In the genomic region with DNA sequence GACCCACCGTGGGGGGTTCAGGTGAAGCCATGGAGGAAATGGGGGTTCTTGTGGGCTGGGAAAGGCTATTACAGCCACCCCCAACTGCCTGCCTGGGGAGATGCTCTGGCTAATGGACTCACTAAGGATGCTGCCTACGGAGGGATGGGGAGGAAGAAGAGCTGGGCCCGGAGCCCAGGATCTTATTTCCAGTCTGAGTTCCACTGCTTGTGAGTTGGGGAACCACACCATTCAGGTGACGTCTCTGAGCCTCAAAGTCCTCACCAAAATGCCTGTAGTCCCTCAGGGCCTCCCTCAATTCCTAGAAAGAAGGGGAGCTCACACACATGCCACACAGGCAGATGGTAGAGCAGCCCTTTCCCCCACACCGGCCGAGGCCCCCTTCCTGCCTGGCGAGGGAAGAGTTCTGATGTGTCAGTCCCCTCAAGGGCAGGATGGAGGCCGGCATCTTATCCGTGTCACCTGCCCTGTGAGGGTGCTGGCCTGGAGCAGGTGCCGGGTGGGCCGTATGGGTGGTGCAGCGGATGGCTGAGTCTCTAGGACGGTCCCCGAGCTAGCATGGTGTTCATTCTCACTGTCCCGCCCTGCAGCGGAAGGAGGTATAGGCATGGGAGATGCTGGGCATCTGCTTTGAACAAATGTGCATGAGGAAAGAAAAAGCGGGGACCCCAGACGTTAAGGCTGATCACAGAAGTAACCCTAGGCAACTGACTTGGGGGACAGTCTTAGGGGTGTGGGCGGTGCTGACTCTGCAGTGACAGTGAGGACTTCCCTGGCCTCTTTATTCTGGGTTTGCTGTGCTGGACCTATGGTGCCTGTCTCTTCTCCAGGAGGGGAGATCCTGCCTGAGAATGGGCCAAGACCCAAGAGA, we compare ENCODE assay signal across 32 cellular contexts. TPM values are rescaled to one million over a fixed set of nuclear protein-coding genes. Genes with fewer than 3 reads are reported as not detected.
DNase-seq lines count a peak whose midpoint lies in the region; ATAC-seq and TF ChIP-seq lines count a peak whose summit lies in the region.
"Had no signal": no experiment of that assay in that cellular context is flagged by ENCODE, and none has a peak within 500 bp of the region (broad histone marks: within the 10 kb centered on the region; RNA-seq: fewer than 3 reads in every experiment).

No MANE protein-coding gene starts in this region.

- DNase-seq in nephron progenitor cell, result no peak
- DNase-seq in type B pancreatic cell (ENCODE audit: extremely low spot score, unreplicated experiment), result peak; percentile 68
- no peak for DNase-seq in activated CD4-positive, alpha-beta memory T cell treated with anti-CD3 and anti-CD28 coated beads for 36 hours
- no peak for DNase-seq in 8988T
- no peak for DNase-seq in HUDEP-2 (lab: John Stamatoyannopoulos, UW; ENCODE audit: unreplicated experiment in 76 of 76)
- DNase-seq: activated CD4-positive, alpha-beta T cell treated with anti-CD3 and anti-CD28 coated beads, Interleukin-2, amount 50 U/mL, for 48 hours; activated CD8-positive, alpha-beta memory T cell treated with anti-CD3 and anti-CD28 coated beads, Interleukin-2, amount 50 U/mL, for 4 hours; COR-L47; dermis blood vessel endothelial cell; GF-D8; mammary epithelial cell; NCI-H1930; NCI-H69; stimulated activated naive CD8-positive, alpha-beta T cell treated with anti-CD3 and anti-CD28 coated beads, Interleukin-15, amount 100 ng/mL, for 72 hours had no signal

- WGBS in gastroesophageal sphincter (ENCODE audit: low coverage in 1 of 2), 2 donors, result 82 to 84% methylated on average over 4 to 11 of the region's 19 CpGs

- ATAC-seq in gastroesophageal sphincter (no peak), GM19463 (IDR thresholded peaks at IDR 0.05; ENCODE audit: unreplicated experiment) (no peak)
- ATAC-seq: activated CD4-positive, CD25-positive, alpha-beta regulatory T cell treated with anti-CD3 and anti-CD28 coated beads, Interleukin-2, amount 50 U/mL, for 24 hours; K562; stimulated activated naive CD8-positive, alpha-beta T cell treated with anti-CD3 and anti-CD28 coated beads, Interleukin-15, amount 100 ng/mL, for 72 hours had no signal

- peaks cover 0 to 3% (median 0%) of the 10 kb centered on the region in 5 experiments for H3K9me3 Mint-ChIP-seq in brain
- no peaks in the 10 kb centered on the region for H3K9me3 Mint-ChIP-seq in nephron progenitor cell
- H3K9me3 Mint-ChIP-seq in type B pancreatic cell, result no peaks in the 10 kb centered on the region
- H3K9me3 Mint-ChIP-seq in activated CD4-positive, alpha-beta memory T cell treated with anti-CD3 and anti-CD28 coated beads for 36 hours, result no peaks in the 10 kb centered on the region
- H3K9me3 Mint-ChIP-seq: stimulated activated naive CD8-positive, alpha-beta T cell treated with anti-CD3 and anti-CD28 coated beads, Interleukin-15, amount 100 ng/mL, for 72 hours had no signal

- CTCF ChIA-PET in activated CD4-positive, alpha-beta memory T cell treated with anti-CD3 and anti-CD28 coated beads for 36 hours (lab: Charles Lee), result interaction anchor here (0.7 kb wide), 1 partner anchor 389 kb away, joined by 3 read pairs; no protein-coding TSS in a partner anchor

- H3K4me3 Mint-ChIP-seq in brain (no peak overlapping the region), nephron progenitor cell (no peak overlapping the region), type B pancreatic cell (no peak overlapping the region)
- H3K4me3 Mint-ChIP-seq in activated CD4-positive, alpha-beta memory T cell treated with anti-CD3 and anti-CD28 coated beads for 36 hours, result no peak overlapping the region
- H3K4me3 Mint-ChIP-seq: activated naive CD8-positive, alpha-beta T cell; stimulated activated naive CD8-positive, alpha-beta T cell treated with anti-CD3 and anti-CD28 coated beads, Interleukin-15, amount 100 ng/mL, for 72 hours had no signal

- POLR2A ChIA-PET in activated CD4-positive, alpha-beta memory T cell treated with anti-CD3 and anti-CD28 coated beads for 36 hours (lab: Charles Lee), result no interaction called here

- H3K4me1 Mint-ChIP-seq in brain (peaks cover 43% of the 10 kb centered on the region), nephron progenitor cell (peaks cover 40% of the 10 kb centered on the region), type B pancreatic cell (ENCODE audit: unreplicated experiment) (peaks cover 20% of the 10 kb centered on the region)
- no peaks in the 10 kb centered on the region for H3K4me1 Mint-ChIP-seq in activated CD4-positive, alpha-beta memory T cell treated with anti-CD3 and anti-CD28 coated beads for 36 hours (ENCODE audit: low read depth)
- H3K4me1 Mint-ChIP-seq: stimulated activated naive CD8-positive, alpha-beta T cell treated with anti-CD3 and anti-CD28 coated beads, Interleukin-15, amount 100 ng/mL, for 72 hours had no signal

- peaks cover 2% of the 10 kb centered on the region for H3K27me3 ChIP-seq in gastroesophageal sphincter
- H3K27me3 ChIP-seq: ascending aorta; BLaER1 treated with 17β-estradiol and CSF1 and Interleukin-3, amounts not matched to agents 10 nM and 100 nM; tibial nerve had no signal

- no peaks in the 10 kb centered on the region for H3K36me3 Mint-ChIP-seq in brain
- no peaks in the 10 kb centered on the region for H3K36me3 Mint-ChIP-seq in nephron progenitor cell (ENCODE audit: low read depth)
- no peaks in the 10 kb centered on the region for H3K36me3 Mint-ChIP-seq in type B pancreatic cell
- no peaks in the 10 kb centered on the region for H3K36me3 Mint-ChIP-seq in activated CD4-positive, alpha-beta memory T cell treated with anti-CD3 and anti-CD28 coated beads for 36 hours
- H3K36me3 Mint-ChIP-seq: activated naive CD8-positive, alpha-beta T cell had no signal

- H3K4me1 ChIP-seq in gastroesophageal sphincter, result peaks cover 4 to 50% (median 42%) of the 10 kb centered on the region in 3 donors
- H3K4me1 ChIP-seq: HAP-1 had no signal

- TF ChIP-seq EP300 in gastroesophageal sphincter (IDR thresholded peaks at IDR 0.05), result no peak

- no peak overlapping the region for H3K4me3 ChIP-seq in gastroesophageal sphincter
- H3K4me3 ChIP-seq: ascending aorta; BLaER1 treated with 17β-estradiol and CSF1 and Interleukin-3, amounts not matched to agents 10 nM and 100 nM; HAP-1; K562; skin epidermis; tibial nerve had no signal

- no peaks in the 10 kb centered on the region for H3K9me3 ChIP-seq in gastroesophageal sphincter
- H3K9me3 ChIP-seq: ascending aorta; BLaER1 treated with 17β-estradiol and CSF1 and Interleukin-3, amounts not matched to agents 10 nM and 100 nM; HAP-1; neutrophil; tibial nerve had no signal

- H3K27ac Mint-ChIP-seq in brain (peak overlapping the region in 4 of 5 experiments; percentile 80 to 96 (median 88)), nephron progenitor cell (peak overlapping the region; percentile 56), type B pancreatic cell (peak overlapping the region; percentile 53)
- no peak overlapping the region for H3K27ac Mint-ChIP-seq in activated CD4-positive, alpha-beta memory T cell treated with anti-CD3 and anti-CD28 coated beads for 36 hours
- H3K27ac Mint-ChIP-seq: activated naive CD8-positive, alpha-beta T cell had no signal

- intact Hi-C loops in activated CD4-positive, alpha-beta memory T cell treated with anti-CD3 and anti-CD28 coated beads for 36 hours (cut with micrococcal nuclease), result no loop called here

- H3K27me3 Mint-ChIP-seq in brain (peaks cover 6% of the 10 kb centered on the region), nephron progenitor cell (ENCODE audit: low read depth, poor library complexity) (peaks cover 14% of the 10 kb centered on the region), type B pancreatic cell (peaks cover 12% of the 10 kb centered on the region)
- peaks cover 3% of the 10 kb centered on the region for H3K27me3 Mint-ChIP-seq in activated CD4-positive, alpha-beta memory T cell treated with anti-CD3 and anti-CD28 coated beads for 36 hours

- H3K36me3 ChIP-seq in gastroesophageal sphincter, result no peaks in the 10 kb centered on the region
- H3K36me3 ChIP-seq: ascending aorta; BLaER1 treated with 17β-estradiol and CSF1 and Interleukin-3, amounts not matched to agents 10 nM and 100 nM; HAP-1; neutrophil; tibial nerve had no signal

- no peak for TF ChIP-seq CTCF in brain (conservative IDR thresholded peaks at IDR 0.05)
- TF ChIP-seq CTCF in gastroesophageal sphincter (IDR thresholded peaks at IDR 0.05), result no peak
- TF ChIP-seq CTCF in nephron progenitor cell (IDR thresholded peaks at IDR 0.05), result no peak
- no peak for TF ChIP-seq CTCF in type B pancreatic cell (conservative IDR thresholded peaks at IDR 0.05)

- peak overlapping the region in 3 of 4 donors; percentile 96 to 99 (median 99) for H3K27ac ChIP-seq in gastroesophageal sphincter
- H3K27ac ChIP-seq: BLaER1 treated with 17β-estradiol and CSF1 and Interleukin-3, amounts not matched to agents 10 nM and 100 nM; neutrophil had no signal

- TF ChIP-seq POLR2A in gastroesophageal sphincter (IDR thresholded peaks at IDR 0.05), result no peak

RNA-seq across cellular contexts. Expression of a gene that starts 15.7 kb away (rescaled TPM):
- 2.3 TPM for polyA plus RNA-seq in brain (ENCODE audit: insufficient read depth, low read depth, low replicate concordance)
- total RNA-seq in gastroesophageal sphincter (100 to 1,000 TPM in 3 of 4 donors, 10 to 100 TPM in 1; 88.9 to 213 (median 165) TPM), type B pancreatic cell (ENCODE audit: low replicate concordance) (0.43 and 1.4 TPM in 2 replicates)
- total RNA-seq in activated CD4-positive, alpha-beta memory T cell treated with anti-CD3 and anti-CD28 coated beads for 36 hours, result not detected
- total RNA-seq: endothelial cell of umbilical vein; K562; MCF 10A; pulmonary artery endothelial cell; T-helper 1 cell treated with Interleukin-12 subunit alpha and Interleukin-12 subunit beta and Interleukin-4 antibody, amounts not matched to agents 30 ng/mL and 1 ng/mL, for 36 hours had no signal
- polyA plus RNA-seq: endothelial cell of umbilical vein, K562 had no signal

RNA-seq across cellular contexts. Expression of a gene that starts 16.6 kb away (rescaled TPM):
- polyA plus RNA-seq in brain (ENCODE audit: insufficient read depth, low read depth, low replicate concordance), result not detected
- total RNA-seq in gastroesophageal sphincter (1 to 10 TPM in 2 of 4 donors, not detected in 2; 2.9 to 5.4 TPM), type B pancreatic cell (ENCODE audit: low replicate concordance) (not detected in 2 replicates)
- total RNA-seq in activated CD4-positive, alpha-beta memory T cell treated with anti-CD3 and anti-CD28 coated beads for 36 hours, result not detected
- total RNA-seq: ascending aorta; dermis blood vessel endothelial cell; endothelial cell of umbilical vein; HT-29; K562; mammary epithelial cell; MCF 10A; pulmonary artery endothelial cell; SK-MEL-5; T-helper 1 cell treated with Interleukin-12 subunit alpha and Interleukin-12 subunit beta and Interleukin-4 antibody, amounts not matched to agents 30 ng/mL and 1 ng/mL, for 36 hours; tibial nerve had no signal
- polyA plus RNA-seq: endothelial cell of umbilical vein, K562, mammary epithelial cell had no signal

RNA-seq across cellular contexts. Expression of a gene that starts 51.4 kb away (rescaled TPM):
- polyA plus RNA-seq in brain (ENCODE audit: insufficient read depth, low read depth, low replicate concordance), result 2.7 TPM
- total RNA-seq in gastroesophageal sphincter, result 10 to 100 TPM; 16.8 to 33.8 (median 28.3) TPM
- total RNA-seq in type B pancreatic cell (ENCODE audit: low replicate concordance), result 19.5 and 20.7 TPM in 2 replicates
- total RNA-seq in activated CD4-positive, alpha-beta memory T cell treated with anti-CD3 and anti-CD28 coated beads for 36 hours, result 10 to 100 TPM; 12.0 to 12.8 TPM

Comparison
In these comparisons a context has a peak if more than half of its experiments do, and no peak if none do; other contexts are left out.
1. RNA of a gene that starts 15.7 kb away (total RNA-seq): 88.9 to 213 TPM in gastroesophageal sphincter; 0.43 to 1.4 TPM in type B pancreatic cell and not detected in activated CD4-positive, alpha-beta memory T cell treated with anti-CD3 and anti-CD28 coated beads for 36 hours; every median in the first group is over 10 times any median in the second.